Comparison of ENCODE assay signal across 18 cellular contexts in the genomic region with DNA sequence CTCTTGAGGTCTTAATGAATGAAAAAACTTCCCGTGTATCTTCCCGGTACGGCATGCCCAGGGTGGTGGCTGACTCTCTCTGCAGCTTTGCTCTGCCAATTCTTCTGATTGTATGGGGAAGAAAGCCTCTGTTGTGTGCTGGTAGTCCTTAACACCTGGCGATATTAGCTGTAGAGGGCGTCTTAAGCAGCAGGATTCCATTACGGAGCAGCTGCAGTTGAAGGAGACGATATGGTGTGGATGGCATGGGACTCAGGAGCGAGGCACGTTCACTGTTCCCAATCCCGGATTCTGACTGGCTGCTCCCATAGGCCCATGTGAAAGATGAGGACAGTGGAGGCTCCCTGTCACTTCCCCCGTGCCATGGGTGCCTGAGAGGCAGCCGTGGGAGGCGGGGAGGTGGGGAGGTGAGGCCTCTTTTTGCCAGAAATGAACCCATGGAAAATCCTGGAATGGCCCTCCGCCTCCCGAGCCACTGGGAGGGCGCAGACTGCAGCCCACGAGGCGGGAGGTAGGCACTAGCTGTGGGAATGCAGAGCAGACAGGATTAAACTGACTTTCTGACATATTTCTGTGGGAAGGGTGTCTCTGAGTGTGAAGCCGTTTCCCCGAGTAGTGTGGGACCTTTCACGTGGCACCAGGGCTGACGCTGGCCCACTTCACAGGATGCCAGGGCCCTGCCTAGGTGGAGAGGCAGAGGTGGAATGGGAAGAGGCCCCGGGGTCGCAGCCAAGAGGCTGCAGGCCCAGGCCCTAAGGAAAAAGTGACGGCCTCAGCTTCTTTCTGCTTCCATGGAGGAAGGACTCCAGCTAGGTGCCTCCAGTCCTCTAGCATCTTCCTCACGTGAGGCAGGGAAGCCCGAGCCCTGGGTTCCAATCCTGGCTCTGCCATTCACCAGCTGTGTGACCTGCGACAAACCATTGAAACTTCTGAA.
A peak's percentile ranks its signal among the peaks of the same experiment; 100 is the strongest.
DNase-seq lines count a peak whose midpoint lies in the region; ATAC-seq, FAIRE-seq and TF ChIP-seq lines count a peak whose summit lies in the region.
"Had no signal": no experiment of that assay in that cellular context is flagged by ENCODE, and none has a peak within 500 bp of the region (broad histone marks: within the 10 kb centered on the region; RNA-seq: fewer than 3 reads in every experiment).

No MANE protein-coding gene starts in this region.

- peak overlapping the region in 1 of 2 experiments; percentile 2; a peak in 1 of 4 replicates for H3K9ac ChIP-seq in K562 (ENCODE audit: insufficient read depth in 1 of 2, low read depth in 2 of 2, low read length in 2 of 2)
- H3K9ac ChIP-seq: BLaER1 treated with 17β-estradiol and CSF1 and Interleukin-3, amounts not matched to agents 10 nM and 100 nM; SK-N-SH had no signal

- in situ Hi-C loops in K562 (cut with MboI) = no loop called here

- TF ChIP-seq RAD21 in K562 (CRISPR knock-in tag; conservative IDR thresholded peaks at IDR 0.05 in 1 of 2, IDR thresholded peaks at IDR 0.05 in 1 of 2) = no peak

- whole genome bisulfite sequencing in K562 (ENCODE audit: insufficient coverage, low coverage, missing lambda C conversion rate) = 18% methylated on average over 27 of the region's 28 CpGs

- H3K4me1 ChIP-seq in K562 (replicated peaks in 1 of 2; ENCODE audit: control insufficient read depth in 2 of 2, insufficient read depth in 2 of 2, low read length in 2 of 2) (peaks cover 2 to 3% of the 10 kb centered on the region in 2 experiments; a peak in 3 of 5 replicates), upper lobe of right lung (no peaks in the 10 kb centered on the region)

- no peaks in the 10 kb centered on the region for H3K36me3 ChIP-seq in K562 (ENCODE audit: control insufficient read depth, insufficient read depth, low read length)
- H3K36me3 ChIP-seq in upper lobe of right lung = no peaks in the 10 kb centered on the region
- H3K36me3 ChIP-seq: BLaER1 treated with 17β-estradiol and CSF1 and Interleukin-3, amounts not matched to agents 10 nM and 100 nM had no signal

- peak; percentile 26 for DNase-seq in activated CD8-positive, alpha-beta memory T cell treated with anti-CD3 and anti-CD28 coated beads for 24 hours
- no peak for DNase-seq in activated CD8-positive, alpha-beta memory T cell treated with anti-CD3 and anti-CD28 coated beads, Interleukin-2, amount 50 U/mL, for 4 hours
- DNase-seq in K562 (ENCODE audit: extremely low read depth in 1 of 4, low spot score in 3 of 4) = no peak
- peak; percentile 50 for DNase-seq in islet precursor cell
- no peak for DNase-seq in GM19240 (ENCODE audit: insufficient read length, low spot score)
- DNase-seq in dedifferentiated amniotic fluid mesenchymal stem cell (ENCODE audit: extremely low spot score) = no peak
- DNase-seq in COLO668 (lab: John Stamatoyannopoulos, UW; ENCODE audit: unreplicated experiment) = no peak
- no peak for DNase-seq in upper lobe of right lung
- DNase-seq: DMS 273 treated with DMSO at 0.1 percent for 48 hours, NCI-H1417, NCI-H187 treated with DMSO at 0.1 percent for 48 hours, NCI-H2171 treated with DMSO at 0.1 percent for 48 hours, NCI-H446 treated with DMSO at 0.1 percent for 48 hours, SK-N-SH had no signal

- no peak overlapping the region for H2AFZ ChIP-seq in K562 (ENCODE audit: low read depth, low read length)

- ATAC-seq in K562 (peak; percentile 64), upper lobe of right lung (no peak)
- ATAC-seq: A549, HCT116 had no signal

- no peak for FAIRE-seq in K562 (lab: Jason Lieb, UNC)
- FAIRE-seq: A549, GM19239 had no signal

- H3K27ac ChIP-seq in K562 (ENCODE audit: extremely low read depth, low read depth, low read length) = no peak overlapping the region
- no peak overlapping the region for H3K27ac ChIP-seq in upper lobe of right lung
- H3K27ac ChIP-seq: A549; BLaER1 treated with 17β-estradiol and CSF1 and Interleukin-3, amounts not matched to agents 10 nM and 100 nM had no signal

- H4K20me1 ChIP-seq in K562 (replicated peaks; ENCODE audit: control insufficient read depth, insufficient read depth, low read length) = no peaks in the 10 kb centered on the region
- H4K20me1 ChIP-seq: BLaER1 treated with 17β-estradiol and CSF1 and Interleukin-3, amounts not matched to agents 10 nM and 100 nM had no signal

- no peak for TF ChIP-seq POLR2A in K562 (conservative IDR thresholded peaks at IDR 0.05)

- no peaks in the 10 kb centered on the region for H3K79me2 ChIP-seq in K562 (ENCODE audit: control insufficient read depth, insufficient read depth, low read length)

- intact Hi-C loops in K562 (cut with micrococcal nuclease) (no loop called here), upper lobe of right lung (cut with DNase I) (no loop called here)

- no peaks in the 10 kb centered on the region for H3K9me3 ChIP-seq in K562 (replicated peaks; ENCODE audit: control insufficient read depth, insufficient read depth, low read depth, low read length)
- no peaks in the 10 kb centered on the region for H3K9me3 ChIP-seq in upper lobe of right lung

- POLR2A ChIA-PET in K562 (lab: Yijun Ruan, JAX) = no interaction called here

- no peak for TF ChIP-seq EP300 in K562 (IDR thresholded peaks at IDR 0.05; ENCODE audit: low read length)

- H3K27me3 ChIP-seq in K562 (ENCODE audit: control insufficient read depth in 2 of 2, insufficient read depth in 2 of 2, low read length in 2 of 2) (peaks cover 2 to 18% of the 10 kb centered on the region in 2 experiments; a peak in 1 of 5 replicates), upper lobe of right lung (no peaks in the 10 kb centered on the region)
- H3K27me3 ChIP-seq: BLaER1 treated with 17β-estradiol and CSF1 and Interleukin-3, amounts not matched to agents 10 nM and 100 nM had no signal

- no peak; a peak in 1 of 6 replicates for TF ChIP-seq CTCF in K562 (IDR thresholded peaks at IDR 0.05 in 2 of 3, conservative IDR thresholded peaks at IDR 0.05 in 1 of 3; ENCODE audit: insufficient read depth in 2 of 3, low read depth in 1 of 3, low read length in 3 of 3)
- TF ChIP-seq CTCF in upper lobe of right lung (IDR thresholded peaks at IDR 0.05) = no peak

- H3K4me2 ChIP-seq in K562 (ENCODE audit: insufficient read depth, low read length) = no peak overlapping the region
- H3K4me2 ChIP-seq: A549; BLaER1 treated with 17β-estradiol and CSF1 and Interleukin-3, amounts not matched to agents 10 nM and 100 nM; SK-N-SH had no signal

- no TSS peak for BruUV-seq in K562 (replicated peaks; lab: Mats Ljungman, UMichigan)

- CTCF ChIA-PET in K562 (lab: Yijun Ruan, JAX; ENCODE audit: low intra/inter-chr PET ratio) = no interaction called here

- H3K4me3 ChIP-seq in K562 = no peak overlapping the region
- H3K4me3 ChIP-seq in upper lobe of right lung = no peak overlapping the region
- H3K4me3 ChIP-seq: A549; BLaER1 treated with 17β-estradiol and CSF1 and Interleukin-3, amounts not matched to agents 10 nM and 100 nM had no signal

- no peaks in the 10 kb centered on the region for H3K9me1 ChIP-seq in K562 (ENCODE audit: control insufficient read depth, insufficient read depth, low read length)

TF ChIP-seq in K562, 482 proteins besides CTCF, POLR2A, EP300 and RAD21:
- TF ChIP-seq ZNF175 (CRISPR knock-in tag; IDR thresholded peaks at IDR 0.05; ENCODE audit: low read depth) (no peak), MYBL2 (IDR thresholded peaks at IDR 0.05; ENCODE audit: low read depth) (no peak), MYBL2 (CRISPR knock-in tag; IDR thresholded peaks at IDR 0.05; ENCODE audit: borderline replicate concordance) (no peak), DMBX1 (CRISPR knock-in tag; IDR thresholded peaks at IDR 0.05; ENCODE audit: borderline replicate concordance) (no peak), MTA1 (IDR thresholded peaks at IDR 0.05; ENCODE audit: borderline replicate concordance) (no peak)
- TF ChIP-seq, protein P1, sequence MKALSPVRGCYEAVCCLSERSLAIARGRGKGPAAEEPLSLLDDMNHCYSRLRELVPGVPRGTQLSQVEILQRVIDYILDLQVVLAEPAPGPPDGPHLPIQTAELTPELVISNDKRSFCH (CRISPR knock-in tag; IDR thresholded peaks at IDR 0.05) = no peak
- TF ChIP-seq, protein P1 (tag; IDR thresholded peaks at IDR 0.05) = no peak

Comparison
In these comparisons a context has a peak if more than half of its experiments do, and no peak if none do; other contexts are left out.
1. DNase-seq: peak in activated CD8-positive, alpha-beta memory T cell treated with anti-CD3 and anti-CD28 coated beads for 24 hours (single experiment) and islet precursor cell (single experiment); none in activated CD8-positive, alpha-beta memory T cell treated with anti-CD3 and anti-CD28 coated beads, Interleukin-2, amount 50 U/mL, for 4 hours (single experiment), K562 (0 of 4), GM19240 (single experiment), dedifferentiated amniotic fluid mesenchymal stem cell (single experiment), COLO668 (single experiment) and upper lobe of right lung (single experiment).